ENCODE assay signal across 18 cellular contexts in the genomic region with DNA sequence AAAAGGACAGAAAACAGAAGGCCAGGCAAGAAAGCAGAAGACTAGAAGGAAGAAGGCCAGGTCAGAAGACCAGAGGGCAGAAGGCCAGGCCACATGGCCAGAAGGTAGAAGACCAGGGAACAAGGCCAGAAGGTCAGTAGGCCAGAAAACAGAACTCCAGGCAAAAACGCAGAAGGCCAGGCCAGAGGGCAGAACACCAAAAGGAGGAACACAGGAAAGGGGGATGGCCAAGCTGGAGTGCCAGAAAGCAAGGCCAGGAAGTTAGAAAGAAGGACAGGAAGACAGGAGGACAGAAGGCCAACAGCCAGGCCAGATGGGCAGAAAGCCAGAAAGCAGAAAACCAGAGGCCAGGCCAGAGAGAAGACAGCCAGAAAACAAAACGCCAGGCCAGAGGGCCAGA.
A peak's percentile ranks its signal among the peaks of the same experiment; 100 is the strongest.
DNase-seq lines count a peak whose midpoint lies in the region; ATAC-seq, FAIRE-seq and TF ChIP-seq lines count a peak whose summit lies in the region.
"Had no signal": no experiment of that assay in that cellular context is flagged by ENCODE, and none has a peak within 500 bp of the region (broad histone marks: within the 10 kb centered on the region; RNA-seq: fewer than 3 reads in every experiment).

No MANE protein-coding gene starts in this region.

- H3K4me3 Mint-ChIP-seq in endothelial cell (ENCODE audit: unreplicated experiment): peak overlapping the region; percentile 40
- peak overlapping the region in 1 of 10 donors; percentile 63 for H3K4me3 Mint-ChIP-seq in naive thymus-derived CD4-positive, alpha-beta T cell
- H3K4me3 Mint-ChIP-seq: B cell; CD8-positive, alpha-beta memory T cell; H9 had no signal

- H3K9me2 ChIP-seq in SK-N-SH: no peaks in the 10 kb centered on the region

- no peak overlapping the region for H3K4me3 ChIP-seq in right lobe of liver
- no peak overlapping the region for H3K4me3 ChIP-seq in HepG2 (replicated peaks in 1 of 3; ENCODE audit: insufficient read depth in 1 of 3, low read depth in 2 of 3, low read length in 3 of 3)
- no peak overlapping the region for H3K4me3 ChIP-seq in naive thymus-derived CD4-positive, alpha-beta T cell (ENCODE audit: low read length)
- no peak overlapping the region for H3K4me3 ChIP-seq in SK-N-SH (ENCODE audit: low read depth in 2 of 2, low read length in 1 of 2)

- CTCF ChIA-PET in HepG2 (lab: Yijun Ruan, JAX; ENCODE audit: low intra/inter-chr PET ratio, low total read pairs) (no interaction called here), SK-N-SH (lab: Yijun Ruan, JAX) (no interaction called here)
- CTCF ChIA-PET in naive thymus-derived CD4-positive, alpha-beta T cell (lab: Charles Lee): no interaction called here

- intact Hi-C loops in right lobe of liver (cut with DNase I): no loop called here
- intact Hi-C loops in HepG2 (cut with micrococcal nuclease; ENCODE audit: unreplicated experiment): no loop called here
- intact Hi-C loops in naive thymus-derived CD4-positive, alpha-beta T cell (cut with micrococcal nuclease): no loop called here

- no peak overlapping the region for H2AFZ ChIP-seq in HepG2 (ENCODE audit: low read length)
- no peak overlapping the region for H2AFZ ChIP-seq in SK-N-SH (ENCODE audit: low read depth)

- H3K36me3 ChIP-seq in right lobe of liver (no peaks in the 10 kb centered on the region), HepG2 (replicated peaks in 1 of 2; ENCODE audit: control insufficient read depth in 1 of 2, insufficient read depth in 2 of 2, low read length in 2 of 2) (no peaks in the 10 kb centered on the region), SK-N-SH (replicated peaks in 1 of 2; ENCODE audit: control insufficient read depth in 1 of 2, insufficient read depth in 2 of 2, low read length in 1 of 2) (no peaks in the 10 kb centered on the region)
- H3K36me3 ChIP-seq in naive thymus-derived CD4-positive, alpha-beta T cell (ENCODE audit: control insufficient read depth in 2 of 3, insufficient read depth in 3 of 3, low read length in 3 of 3): no peaks in the 10 kb centered on the region

- H3K27ac Mint-ChIP-seq in endothelial cell (ENCODE audit: unreplicated experiment): no peak overlapping the region
- H3K27ac Mint-ChIP-seq in naive thymus-derived CD4-positive, alpha-beta T cell: peak overlapping the region in 5 of 9 donors; percentile 19 to 89 (median 82)
- H3K27ac Mint-ChIP-seq: B cell; CD8-positive, alpha-beta memory T cell; H9 had no signal

- in situ Hi-C loops in HepG2 (cut with HindIII; ENCODE audit: extremely low pct_ligation_motif_present, low pct_unique_long_range_greater_than_20kb): no loop called here

- TF ChIP-seq EP300 in HepG2 (IDR thresholded peaks at IDR 0.05; ENCODE audit: low read depth in 2 of 2, low read length in 2 of 2) (no peak), HepG2 (CRISPR knock-in tag; IDR thresholded peaks at IDR 0.05; ENCODE audit: borderline replicate concordance) (no peak), SK-N-SH (IDR thresholded peaks at IDR 0.05; ENCODE audit: borderline replicate concordance in 1 of 2, low read depth in 1 of 2, low read length in 1 of 2) (no peak)

- H3K27me3 Mint-ChIP-seq in endothelial cell (ENCODE audit: unreplicated experiment): peaks cover 24% of the 10 kb centered on the region
- no peaks in the 10 kb centered on the region for H3K27me3 Mint-ChIP-seq in naive thymus-derived CD4-positive, alpha-beta T cell
- H3K27me3 Mint-ChIP-seq: B cell, IgD-negative memory B cell had no signal

- POLR2A ChIA-PET in HepG2 (lab: Yijun Ruan, JAX) (no interaction called here), SK-N-SH (lab: Yijun Ruan, JAX) (no interaction called here)
- POLR2A ChIA-PET in naive thymus-derived CD4-positive, alpha-beta T cell (lab: Charles Lee): no interaction called here

- H3K27ac ChIP-seq in right lobe of liver: peak overlapping the region in 1 of 3 donors; percentile 29
- no peak overlapping the region for H3K27ac ChIP-seq in HepG2 (ENCODE audit: extremely low read length, insufficient read depth, low read length)
- H3K27ac ChIP-seq in naive thymus-derived CD4-positive, alpha-beta T cell (ENCODE audit: low read depth, low read length): no peak overlapping the region
- no peak overlapping the region for H3K27ac ChIP-seq in SK-N-SH (ENCODE audit: low read depth in 2 of 2, low read length in 1 of 2)
- H3K27ac ChIP-seq: KMS-11 had no signal

- no peaks in the 10 kb centered on the region for H4K20me1 ChIP-seq in HepG2 (ENCODE audit: insufficient read depth, low read length)
- no peaks in the 10 kb centered on the region for H4K20me1 ChIP-seq in SK-N-SH (ENCODE audit: insufficient read depth)

- H3K4me1 Mint-ChIP-seq in endothelial cell (ENCODE audit: unreplicated experiment): no peaks in the 10 kb centered on the region
- peaks cover 0 to 50% (median 21%) of the 10 kb centered on the region in 7 donors for H3K4me1 Mint-ChIP-seq in naive thymus-derived CD4-positive, alpha-beta T cell
- H3K4me1 Mint-ChIP-seq: B cell; CD8-positive, alpha-beta memory T cell; H9; IgD-negative memory B cell had no signal

- H3F3A ChIP-seq in SK-N-SH (replicated peaks; ENCODE audit: insufficient read depth): no peaks in the 10 kb centered on the region

- H3K36me3 Mint-ChIP-seq in endothelial cell (ENCODE audit: low read depth, unreplicated experiment): peaks cover 58% of the 10 kb centered on the region
- H3K36me3 Mint-ChIP-seq in naive thymus-derived CD4-positive, alpha-beta T cell: peaks cover 0 to 6% (median 0%) of the 10 kb centered on the region in 5 donors
- H3K36me3 Mint-ChIP-seq: IgD-negative memory B cell had no signal

- DNase-seq in right lobe of liver (peak in 1 of 3 donors; percentile 60), HepG2 (ENCODE audit: low spot score) (no peak), endothelial cell (ENCODE audit: low spot score) (no peak), SK-N-SH (no peak)
- no peak for DNase-seq in naive thymus-derived CD4-positive, alpha-beta T cell
- DNase-seq in activated CD4-positive, CD25-positive, alpha-beta regulatory T cell treated with anti-CD3 and anti-CD28 coated beads, Interleukin-2, amount 50 U/mL, for 72 hours: no peak
- DNase-seq: C1 segment of cervical spinal cord; Caco-2; CD8-positive, alpha-beta memory T cell; DMS53; GF-D8; GOT3; H9 had no signal

- 16% methylated on average over 2 of the region's 2 CpGs for WGBS in right lobe of liver (ENCODE audit: insufficient coverage, low coverage, low lambda C conversion rate, missing lambda C conversion rate)
- 2% methylated on average over 2 of the region's 2 CpGs for WGBS in HepG2 (ENCODE audit: low lambda C conversion rate)
- WGBS in SK-N-SH (ENCODE audit: low lambda C conversion rate): 0% methylated on average over 2 of the region's 2 CpGs

- no peaks in the 10 kb centered on the region for H3K79me2 ChIP-seq in HepG2 (ENCODE audit: insufficient read depth, low read length)
- no peaks in the 10 kb centered on the region for H3K79me2 ChIP-seq in SK-N-SH (ENCODE audit: insufficient read depth)

- H3K27me3 ChIP-seq in right lobe of liver (no peaks in the 10 kb centered on the region), HepG2 (ENCODE audit: control insufficient read depth in 1 of 2, insufficient read depth in 2 of 2, low read length in 2 of 2) (no peaks in the 10 kb centered on the region), SK-N-SH (ENCODE audit: insufficient read depth) (no peaks in the 10 kb centered on the region)
- H3K27me3 ChIP-seq in naive thymus-derived CD4-positive, alpha-beta T cell (ENCODE audit: control insufficient read depth in 2 of 2, insufficient read depth in 2 of 2, low read length in 2 of 2): no peaks in the 10 kb centered on the region

- TF ChIP-seq CTCF in right lobe of liver (IDR thresholded peaks at IDR 0.05): no peak
- no peak for TF ChIP-seq CTCF in HepG2 (CRISPR knock-in tag; IDR thresholded peaks at IDR 0.05)
- no peak for TF ChIP-seq CTCF in endothelial cell (IDR thresholded peaks at IDR 0.05; ENCODE audit: unreplicated experiment)
- no peak for TF ChIP-seq CTCF in SK-N-SH (IDR thresholded peaks at IDR 0.05)

- peaks cover 72% of the 10 kb centered on the region for H3K9me3 Mint-ChIP-seq in endothelial cell (ENCODE audit: unreplicated experiment)
- peaks cover 0 to 32% (median 1%) of the 10 kb centered on the region in 11 donors for H3K9me3 Mint-ChIP-seq in naive thymus-derived CD4-positive, alpha-beta T cell

- no peak for TF ChIP-seq RAD21 in HepG2 (CRISPR knock-in tag; IDR thresholded peaks at IDR 0.05)
- no peak for TF ChIP-seq RAD21 in SK-N-SH (IDR thresholded peaks at IDR 0.05; ENCODE audit: low read length)

- peak; percentile 5 to 50 (median 15) for ATAC-seq in right lobe of liver
- ATAC-seq in HepG2: no peak
- ATAC-seq in naive thymus-derived CD4-positive, alpha-beta T cell: no peak
- ATAC-seq in HG03097 (IDR thresholded peaks at IDR 0.05; ENCODE audit: low FRiP score, unreplicated experiment): no peak

- BruUV-seq in HepG2 (replicated peaks; lab: Mats Ljungman, UMichigan): no TSS peak

- H3K9ac ChIP-seq in HepG2 (ENCODE audit: insufficient read depth, low read depth, low read length) (no peak overlapping the region), SK-N-SH (no peak overlapping the region)
- H3K9ac ChIP-seq: KMS-11 had no signal

- H3K4me2 ChIP-seq in HepG2 (ENCODE audit: low read depth, low read length) (no peak overlapping the region), SK-N-SH (no peak overlapping the region)
- H3K4me2 ChIP-seq: KMS-11 had no signal

- FAIRE-seq in HepG2 (lab: Jason Lieb, UNC): no peak
- FAIRE-seq: A204.1 had no signal

- H3K4me1 ChIP-seq in right lobe of liver (peaks cover 0 to 39% (median 18%) of the 10 kb centered on the region in 4 donors), HepG2 (ENCODE audit: insufficient read depth, low read length) (no peaks in the 10 kb centered on the region), SK-N-SH (ENCODE audit: control insufficient read depth in 1 of 2, insufficient read depth in 2 of 2, low read depth in 1 of 2, low read length in 1 of 2) (no peaks in the 10 kb centered on the region)
- H3K4me1 ChIP-seq in naive thymus-derived CD4-positive, alpha-beta T cell (ENCODE audit: control insufficient read depth in 2 of 2, insufficient read depth in 2 of 2, low read length in 2 of 2): peaks cover 0 to 9% of the 10 kb centered on the region in 2 donors
- H3K4me1 ChIP-seq: Caco-2 had no signal

- H3K9me3 ChIP-seq in right lobe of liver (no peaks in the 10 kb centered on the region), HepG2 (ENCODE audit: low read length) (peaks cover 95% of the 10 kb centered on the region), SK-N-SH (no peaks in the 10 kb centered on the region)
- no peaks in the 10 kb centered on the region for H3K9me3 ChIP-seq in naive thymus-derived CD4-positive, alpha-beta T cell (ENCODE audit: control insufficient read depth in 2 of 3, low read length in 3 of 3)

- TF ChIP-seq POLR2A in right lobe of liver (IDR thresholded peaks at IDR 0.05) (no peak), HepG2 (IDR thresholded peaks at IDR 0.05; ENCODE audit: insufficient read depth in 1 of 2, low read depth in 2 of 2, low read length in 2 of 2) (no peak)

TF ChIP-seq in HepG2, 621 proteins besides CTCF, POLR2A, EP300 and RAD21 (continues in another document):
- no peak for TF ChIP-seq FOXC1 (CRISPR knock-in tag; IDR thresholded peaks at IDR 0.05; ENCODE audit: borderline replicate concordance)

TF ChIP-seq in SK-N-SH, 30 proteins besides CTCF, POLR2A, EP300 and RAD21:
- TF ChIP-seq RFX5 (IDR thresholded peaks at IDR 0.05; ENCODE audit: low read length) (no peak), JUND (IDR thresholded peaks at IDR 0.05) (no peak), CHD2 (IDR thresholded peaks at IDR 0.05; ENCODE audit: low read length, partially characterized antibody) (no peak), RCOR1 (IDR thresholded peaks at IDR 0.05; ENCODE audit: low read length) (no peak)

Comparison
In these comparisons a context has a peak if more than half of its experiments do, and no peak if none do; other contexts are left out.
1. ATAC-seq: peak in right lobe of liver (4 of 4); none in HepG2 (single experiment), naive thymus-derived CD4-positive, alpha-beta T cell (single experiment) and HG03097 (single experiment).